In the genomic region with DNA sequence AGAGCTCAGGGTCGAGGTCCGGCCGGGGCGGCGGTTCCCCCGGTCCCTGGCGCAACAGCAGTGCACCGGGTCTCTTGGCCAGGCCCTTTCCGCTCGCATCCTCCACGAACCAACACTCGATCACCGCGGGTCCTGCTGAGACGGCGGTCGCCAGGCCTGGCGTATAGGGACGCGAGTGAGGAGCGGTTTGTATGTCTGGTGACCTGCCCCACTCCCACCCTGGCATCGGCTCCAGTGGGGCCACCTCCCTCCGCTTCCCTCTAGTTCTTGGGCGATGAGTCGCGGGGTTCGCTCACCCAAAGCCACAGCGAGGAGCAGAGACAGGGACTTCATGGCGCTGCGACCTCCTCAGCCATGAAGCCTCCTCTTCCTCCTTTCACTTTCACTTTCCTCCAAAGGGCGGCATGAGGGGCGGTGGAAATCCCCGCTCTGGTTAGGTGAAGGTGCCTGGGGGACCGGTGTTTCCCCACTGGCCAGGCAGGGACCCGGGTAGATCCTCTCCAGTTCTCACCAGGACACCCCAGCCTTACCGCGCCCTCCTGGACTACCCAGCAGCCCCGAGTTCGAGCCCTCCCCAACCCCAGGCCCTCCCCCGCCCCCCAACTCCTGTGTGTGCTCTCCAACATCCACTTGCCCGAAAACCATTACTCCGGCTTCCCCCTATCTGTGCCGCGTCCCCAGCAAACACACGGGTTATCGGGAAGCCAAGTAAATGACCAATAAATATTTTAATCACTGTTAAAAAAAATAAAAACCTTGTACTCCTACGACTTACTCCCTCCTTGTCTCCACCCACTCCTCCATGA, we compare ENCODE assay signal across 8 cellular contexts. TPM values are rescaled to one million over a fixed set of nuclear protein-coding genes. Genes with fewer than 3 reads are reported as not detected.
DNase-seq lines count a peak whose midpoint lies in the region; ATAC-seq, FAIRE-seq and TF ChIP-seq lines count a peak whose summit lies in the region.

A gene (minus strand): TSS at position 370 of the 806 bp plus-strand sequence. CDS start 37 bp downstream, at position 333.

- H3K27me3 Mint-ChIP-seq in natural killer cell (ENCODE audit: low read depth in 2 of 2) = no peaks in the 10 kb centered on the region

- peak; percentile 70 for DNase-seq in A172 (ENCODE audit: low spot score)
- peak; percentile 59 for DNase-seq in RCC 7860 (ENCODE audit: low spot score)
- peak; percentile 79 for DNase-seq in activated T-helper 9 cell treated with anti-CD3 and anti-CD28 coated beads, Interleukin-2, amount 50 U/mL, for 16 hours (ENCODE audit: low read depth)
- DNase-seq in fibroblast of pulmonary artery (ENCODE audit: low read depth) = peak; percentile 55
- DNase-seq in natural killer cell = peak; percentile 84
- DNase-seq in stimulated activated naive CD4-positive, alpha-beta T cell treated with Interleukin-2 at 50 U/mL for 16 hours (lab: John Stamatoyannopoulos, UW) = peak; percentile 85

- H3K4me3 ChIP-seq in fibroblast of pulmonary artery (replicated peaks; ENCODE audit: low read depth, low read length) = peak within 1 kb of the TSS; percentile 92

- no peak for FAIRE-seq in RCC 7860 (lab: Jason Lieb, UNC)

- H3K4me3 Mint-ChIP-seq in natural killer cell = peak within 1 kb of the TSS; percentile 96

- ATAC-seq in GM18517 (IDR thresholded peaks at IDR 0.05; ENCODE audit: unreplicated experiment) (peak; percentile 37), HG03432 (IDR thresholded peaks at IDR 0.05; ENCODE audit: unreplicated experiment) (peak; percentile 34), natural killer cell (peak; percentile 56 to 73 (median 68))

- intact Hi-C loops in natural killer cell (cut with micrococcal nuclease) = loop anchor here (1.0 to 2.0 kb wide), 4 partner anchors 15 to 105 kb away; a partner anchor contains a TSS

- no peaks in the 10 kb centered on the region for H3K9me3 Mint-ChIP-seq in natural killer cell

- peaks cover 10% of the 10 kb centered on the region for H3K36me3 Mint-ChIP-seq in natural killer cell

- H3K27ac Mint-ChIP-seq in natural killer cell = peak within 1 kb of the TSS; percentile 98 to 99

- H3K4me1 Mint-ChIP-seq in natural killer cell = peaks cover 40 to 74% of the 10 kb centered on the region in 2 donors

- TF ChIP-seq CTCF in fibroblast of pulmonary artery (IDR thresholded peaks at IDR 0.05; ENCODE audit: low read length, missing control alignments) (no peak), natural killer cell (IDR thresholded peaks at IDR 0.05) (no peak)

RNA-seq across cellular contexts. Expression of the gene that starts here (rescaled TPM):
- 59.4 and 61.6 TPM in 2 replicates for total RNA-seq in A172 (2014; rRNA removed; shearing (Covaris generic))
- 100 to 1,000 TPM; 404 to 457 (median 446) TPM for total RNA-seq in natural killer cell

Comparison
In these comparisons a context has a peak if more than half of its experiments do, and no peak if none do; other contexts are left out.
1. Peak in every context shown above with its lines: DNase-seq, ATAC-seq and H3K4me3 ChIP-seq.